26 cellular contexts compared by ENCODE assay signal in genomic region chr12:132668191-132669088, GRCh38. TPM values are rescaled to one million over a fixed set of nuclear protein-coding genes. Genes with fewer than 3 reads are reported as not detected.
DNase-seq lines count a peak whose midpoint lies in the region; ATAC-seq, FAIRE-seq and TF ChIP-seq lines count a peak whose summit lies in the region.
"Had no signal": no experiment of that assay in that cellular context is flagged by ENCODE, and none has a peak within 500 bp of the region (broad histone marks: within the 10 kb centered on the region; RNA-seq: fewer than 3 reads in every experiment).

No MANE protein-coding gene starts in this region.

- H3K27ac ChIP-seq in neuronal stem cell (replicated peaks; ENCODE audit: low read length) (no peak overlapping the region), vagina (no peak overlapping the region)
- H3K27ac ChIP-seq: BLaER1 treated with 17β-estradiol and CSF1 and Interleukin-3, amounts not matched to agents 10 nM and 100 nM; HL-60 had no signal

- TF ChIP-seq CTCF in natural killer cell (IDR thresholded peaks at IDR 0.05), result no peak
- TF ChIP-seq CTCF in vagina (IDR thresholded peaks at IDR 0.05), result no peak

- peaks cover 6 to 20% of the 10 kb centered on the region in 2 donors for H3K4me1 Mint-ChIP-seq in natural killer cell treated with Interleukin-12 subunit alpha and Interleukin-12 subunit beta and Interleukin-15 and Interleukin-18, amount 100 ng/mL, for 72 hours (ENCODE audit: low read depth in 2 of 2)
- peaks cover 6 to 18% of the 10 kb centered on the region in 2 donors for H3K4me1 Mint-ChIP-seq in natural killer cell
- H3K4me1 Mint-ChIP-seq in stimulated activated naive B cell treated with anti-CD40 and anti-IgM and Interleukin-4, amounts not matched to agents 10 μg/mL and 1 μg/mL and 100 μg/mL, for 72 hours, result peaks cover 0 to 2% of the 10 kb centered on the region in 2 donors
- H3K4me1 Mint-ChIP-seq: GM23338 had no signal

- no peak overlapping the region for H4K91ac ChIP-seq in neuronal stem cell (ENCODE audit: low read depth, low read length, poor library complexity)

- H3K4me3 ChIP-seq in neuronal stem cell (ENCODE audit: low read length in 2 of 2) (peak overlapping the region in 1 of 2 donors; percentile 55), vagina (no peak overlapping the region)
- H3K4me3 ChIP-seq: BLaER1 treated with 17β-estradiol and CSF1 and Interleukin-3, amounts not matched to agents 10 nM and 100 nM; GM12878; GM23338; K562 had no signal

- intact Hi-C loops in natural killer cell (cut with micrococcal nuclease), result no loop called here
- intact Hi-C loops in vagina (cut with DNase I), result no loop called here

- H3K79me1 ChIP-seq in neuronal stem cell (ENCODE audit: low read depth, low read length), result peaks cover 7% of the 10 kb centered on the region

- ATAC-seq in natural killer cell treated with Interleukin-12 subunit alpha and Interleukin-12 subunit beta and Interleukin-15 and Interleukin-18, amount 100 ng/mL, for 72 hours, result no peak
- ATAC-seq in natural killer cell, result no peak
- ATAC-seq in stimulated activated naive B cell treated with anti-CD40 and anti-IgM and Interleukin-4, amounts not matched to agents 10 μg/mL and 1 μg/mL and 100 μg/mL, for 72 hours (replicated peaks), result no peak
- ATAC-seq: CD8-positive, alpha-beta T cell; GM12878; GM23338; HCT116; K562 had no signal

- no peak overlapping the region for H2BK5ac ChIP-seq in neuronal stem cell (ENCODE audit: low read length)

- peak overlapping the region; percentile 60 for H3K23ac ChIP-seq in neuronal stem cell (ENCODE audit: low read depth, low read length, poor library complexity)

- peaks cover 27% of the 10 kb centered on the region for H3K36me3 Mint-ChIP-seq in natural killer cell treated with Interleukin-12 subunit alpha and Interleukin-12 subunit beta and Interleukin-15 and Interleukin-18, amount 100 ng/mL, for 72 hours
- H3K36me3 Mint-ChIP-seq in natural killer cell, result peaks cover 24% of the 10 kb centered on the region
- peaks cover 64 to 70% of the 10 kb centered on the region in 2 donors for H3K36me3 Mint-ChIP-seq in stimulated activated naive B cell treated with anti-CD40 and anti-IgM and Interleukin-4, amounts not matched to agents 10 μg/mL and 1 μg/mL and 100 μg/mL, for 72 hours

- no peak overlapping the region for H2BK12ac ChIP-seq in neuronal stem cell (ENCODE audit: low read length)

- H3K4me2 ChIP-seq in neuronal stem cell (ENCODE audit: insufficient read depth, low read length, poor library complexity, severe bottlenecking), result no peak overlapping the region
- H3K4me2 ChIP-seq: BLaER1 treated with 17β-estradiol and CSF1 and Interleukin-3, amounts not matched to agents 10 nM and 100 nM; GM23338 had no signal

- no peak overlapping the region for H3K18ac ChIP-seq in neuronal stem cell (ENCODE audit: low read length)

- no peak overlapping the region for H2AK5ac ChIP-seq in neuronal stem cell (ENCODE audit: low read depth, low read length)

- H2BK120ac ChIP-seq in neuronal stem cell (ENCODE audit: low read depth, low read length), result no peak overlapping the region

- FAIRE-seq in GM12891 (lab: Jason Lieb, UNC), result no peak
- FAIRE-seq: GM12878, H54, K562 had no signal

- DNase-seq in natural killer cell treated with Interleukin-12 subunit alpha and Interleukin-12 subunit beta and Interleukin-15 and Interleukin-18, amount 100 ng/mL, for 72 hours (ENCODE audit: low spot score), result peak; percentile 18
- DNase-seq in natural killer cell (no peak), neuronal stem cell (ENCODE audit: low spot score) (no peak), GM12891 (ENCODE audit: insufficient read length, low spot score) (no peak), vagina (ENCODE audit: extremely low spot score in 2 of 2) (no peak)
- DNase-seq in stimulated activated naive B cell treated with anti-CD40 and anti-IgM and Interleukin-4, amounts not matched to agents 10 μg/mL and 1 μg/mL and 100 μg/mL, for 72 hours, result no peak
- DNase-seq: 8988T; Calu3; CD8-positive, alpha-beta T cell; DMS 273 treated with DMSO at 0.1 percent for 48 hours; DMS53; DND-41; EL; HFFc6; IMR-90 had no signal

- H3K27ac Mint-ChIP-seq in natural killer cell treated with Interleukin-12 subunit alpha and Interleukin-12 subunit beta and Interleukin-15 and Interleukin-18, amount 100 ng/mL, for 72 hours, result no peak overlapping the region
- no peak overlapping the region for H3K27ac Mint-ChIP-seq in natural killer cell
- peak overlapping the region; percentile 47 for H3K27ac Mint-ChIP-seq in stimulated activated naive B cell treated with anti-CD40 and anti-IgM and Interleukin-4, amounts not matched to agents 10 μg/mL and 1 μg/mL and 100 μg/mL, for 72 hours
- H3K27ac Mint-ChIP-seq: CD8-positive, alpha-beta T cell; GM23338; HFFc6 had no signal

- no peaks in the 10 kb centered on the region for H3K9me3 Mint-ChIP-seq in natural killer cell treated with Interleukin-12 subunit alpha and Interleukin-12 subunit beta and Interleukin-15 and Interleukin-18, amount 100 ng/mL, for 72 hours
- no peaks in the 10 kb centered on the region for H3K9me3 Mint-ChIP-seq in natural killer cell
- no peaks in the 10 kb centered on the region for H3K9me3 Mint-ChIP-seq in stimulated activated naive B cell treated with anti-CD40 and anti-IgM and Interleukin-4, amounts not matched to agents 10 μg/mL and 1 μg/mL and 100 μg/mL, for 72 hours
- H3K9me3 Mint-ChIP-seq: CD8-positive, alpha-beta T cell; GM23338; HFFc6 had no signal

- no peaks in the 10 kb centered on the region for H3K4me1 ChIP-seq in neuronal stem cell (ENCODE audit: control insufficient read depth in 2 of 2, insufficient read depth in 1 of 2, low read depth in 1 of 2, low read length in 2 of 2)
- H3K4me1 ChIP-seq in vagina, result no peaks in the 10 kb centered on the region

- H3K36me3 ChIP-seq in neuronal stem cell (replicated peaks in 1 of 2; ENCODE audit: control insufficient read depth in 2 of 2, insufficient read depth in 2 of 2, low read length in 2 of 2), result peaks cover 69 to 97% of the 10 kb centered on the region in 2 donors
- H3K36me3 ChIP-seq in vagina, result peaks cover 5 to 77% of the 10 kb centered on the region in 2 donors

- WGBS in neuronal stem cell (ENCODE audit: extremely low coverage in 2 of 2, insufficient read length in 2 of 2, insufficient replicate concordance in 1 of 2), 2 donors, result no CpG with 5 or more reads among the region's 30 CpGs

- H3K14ac ChIP-seq in neuronal stem cell (ENCODE audit: low read length), result no peak overlapping the region

- H3K27me3 ChIP-seq in neuronal stem cell (ENCODE audit: control insufficient read depth in 3 of 3, insufficient read depth in 3 of 3, low read depth in 1 of 3, low read length in 3 of 3) (no peaks in the 10 kb centered on the region), vagina (no peaks in the 10 kb centered on the region)
- H3K27me3 ChIP-seq: BLaER1 treated with 17β-estradiol and CSF1 and Interleukin-3, amounts not matched to agents 10 nM and 100 nM had no signal

- TF ChIP-seq POLR2A in GM12891 (IDR thresholded peaks at IDR 0.05; ENCODE audit: low read depth, low read length) (no peak), vagina (IDR thresholded peaks at IDR 0.05) (no peak)

- H3K9me3 ChIP-seq in neuronal stem cell (replicated peaks in 1 of 2; ENCODE audit: control insufficient read depth in 2 of 2, insufficient read depth in 1 of 2, low read depth in 1 of 2, low read length in 2 of 2) (no peaks in the 10 kb centered on the region), vagina (no peaks in the 10 kb centered on the region)
- H3K9me3 ChIP-seq: BLaER1 treated with 17β-estradiol and CSF1 and Interleukin-3, amounts not matched to agents 10 nM and 100 nM had no signal

- H4K8ac ChIP-seq in neuronal stem cell (ENCODE audit: low read depth, low read length), result no peak overlapping the region

- H3K4me3 Mint-ChIP-seq in natural killer cell treated with Interleukin-12 subunit alpha and Interleukin-12 subunit beta and Interleukin-15 and Interleukin-18, amount 100 ng/mL, for 72 hours, result no peak overlapping the region
- no peak overlapping the region for H3K4me3 Mint-ChIP-seq in natural killer cell
- H3K4me3 Mint-ChIP-seq in stimulated activated naive B cell treated with anti-CD40 and anti-IgM and Interleukin-4, amounts not matched to agents 10 μg/mL and 1 μg/mL and 100 μg/mL, for 72 hours, result no peak overlapping the region
- H3K4me3 Mint-ChIP-seq: CD8-positive, alpha-beta T cell; GM23338; HFFc6 had no signal

- H3K27me3 Mint-ChIP-seq in natural killer cell treated with Interleukin-12 subunit alpha and Interleukin-12 subunit beta and Interleukin-15 and Interleukin-18, amount 100 ng/mL, for 72 hours, result no peaks in the 10 kb centered on the region
- no peaks in the 10 kb centered on the region for H3K27me3 Mint-ChIP-seq in natural killer cell (ENCODE audit: low read depth in 2 of 2)
- H3K27me3 Mint-ChIP-seq in stimulated activated naive B cell treated with anti-CD40 and anti-IgM and Interleukin-4, amounts not matched to agents 10 μg/mL and 1 μg/mL and 100 μg/mL, for 72 hours, result no peaks in the 10 kb centered on the region

- H3K4ac ChIP-seq in neuronal stem cell (ENCODE audit: low read length), result no peak overlapping the region

- no peak overlapping the region for H2AFZ ChIP-seq in neuronal stem cell (ENCODE audit: low read length)
- H2AFZ ChIP-seq: GM23338 had no signal

- H2BK15ac ChIP-seq in neuronal stem cell (ENCODE audit: low read length), result no peak overlapping the region

- peak overlapping the region; percentile 9 for H3K9ac ChIP-seq in neuronal stem cell (ENCODE audit: low read depth, low read length, poor library complexity)

RNA-seq across cellular contexts. Expression of gene POLE, which starts 18.7 kb away (rescaled TPM):
- total RNA-seq in natural killer cell treated with Interleukin-12 subunit alpha and Interleukin-12 subunit beta and Interleukin-15 and Interleukin-18, amount 100 ng/mL, for 72 hours, result 100 to 1,000 TPM in 1 of 2 donors, 10 to 100 TPM in 1; 94.3 to 265 TPM
- 10 to 100 TPM; 58.7 to 66.0 (median 65.0) TPM for total RNA-seq in natural killer cell
- 34.0 TPM for polyA plus RNA-seq in neuronal stem cell (2013, experiment 1 of 2)
- polyA plus RNA-seq in neuronal stem cell (2013, experiment 2 of 2), result 33.7 TPM
- polyA plus RNA-seq in GM12891 (2012; ENCODE audit: low read depth, missing spikeins), result 36.4 TPM
- 56.7 TPM for total RNA-seq in vagina

RNA-seq across cellular contexts. Expression of gene PXMP2, which starts 18.9 kb away (rescaled TPM):
- 10 to 100 TPM in 1 of 2 donors, 1 to 10 TPM in 1; 9.6 to 22.2 TPM for total RNA-seq in natural killer cell treated with Interleukin-12 subunit alpha and Interleukin-12 subunit beta and Interleukin-15 and Interleukin-18, amount 100 ng/mL, for 72 hours
- total RNA-seq in natural killer cell (1 to 10 TPM; 3.6 to 6.2 (median 5.1) TPM), vagina (15.0 TPM)
- 19.8 TPM for polyA plus RNA-seq in neuronal stem cell (2013, experiment 1 of 2)
- polyA plus RNA-seq in neuronal stem cell (2013, experiment 2 of 2), result 22.6 TPM
- 32.8 TPM for polyA plus RNA-seq in GM12891 (2012; ENCODE audit: low read depth, missing spikeins)

RNA-seq across cellular contexts. Expression of gene PGAM5, which starts 42.2 kb away (rescaled TPM):
- total RNA-seq in natural killer cell treated with Interleukin-12 subunit alpha and Interleukin-12 subunit beta and Interleukin-15 and Interleukin-18, amount 100 ng/mL, for 72 hours, result 100 to 1,000 TPM in 1 of 2 donors, 10 to 100 TPM in 1; 54.9 to 114 TPM
- total RNA-seq in natural killer cell (10 to 100 TPM; 19.7 to 30.2 (median 21.9) TPM), vagina (27.0 TPM)
- polyA plus RNA-seq in neuronal stem cell (2013, experiment 1 of 2), result 33.9 TPM
- polyA plus RNA-seq in neuronal stem cell (2013, experiment 2 of 2), result 34.5 TPM
- 19.8 TPM for polyA plus RNA-seq in GM12891 (2012; ENCODE audit: low read depth, missing spikeins)

RNA-seq across cellular contexts. Expression of gene P2RX2, which starts 49.9 kb away (rescaled TPM):
- total RNA-seq in natural killer cell treated with Interleukin-12 subunit alpha and Interleukin-12 subunit beta and Interleukin-15 and Interleukin-18, amount 100 ng/mL, for 72 hours, result not detected
- total RNA-seq in natural killer cell, result not detected
- 0.14 TPM for polyA plus RNA-seq in neuronal stem cell (2013, experiment 1 of 2)
- polyA plus RNA-seq in neuronal stem cell (2013, experiment 2 of 2), result 0.11 TPM
- polyA plus RNA-seq in GM12891 (2012; ENCODE audit: low read depth, missing spikeins), result 0.08 TPM
- total RNA-seq in vagina, result not detected
- total RNA-seq: A673; Calu3; CD8-positive, alpha-beta T cell; GM12878; HFFc6; HT1080; IMR-90; K562 had no signal
- polyA plus RNA-seq: AG04450, GM12878, IMR-90, K562 had no signal

RNA-seq across cellular contexts. Expression of gene LRCOL1, which starts 58.1 kb away (rescaled TPM):
- not detected for total RNA-seq in natural killer cell treated with Interleukin-12 subunit alpha and Interleukin-12 subunit beta and Interleukin-15 and Interleukin-18, amount 100 ng/mL, for 72 hours
- total RNA-seq in natural killer cell, result not detected
- 0.46 TPM for polyA plus RNA-seq in neuronal stem cell (2013, experiment 1 of 2)
- 0.55 TPM for polyA plus RNA-seq in neuronal stem cell (2013, experiment 2 of 2)
- polyA plus RNA-seq in GM12891 (2012; ENCODE audit: low read depth, missing spikeins), result 0.18 TPM
- not detected for total RNA-seq in vagina
- total RNA-seq: A673; Calu3; CD8-positive, alpha-beta T cell; G401; GM12878; HT1080; IMR-90; K562 had no signal
- polyA plus RNA-seq: GM12878, GM23338, K562 had no signal
